ENCODE assay signal across 28 cellular contexts in the genomic region with DNA sequence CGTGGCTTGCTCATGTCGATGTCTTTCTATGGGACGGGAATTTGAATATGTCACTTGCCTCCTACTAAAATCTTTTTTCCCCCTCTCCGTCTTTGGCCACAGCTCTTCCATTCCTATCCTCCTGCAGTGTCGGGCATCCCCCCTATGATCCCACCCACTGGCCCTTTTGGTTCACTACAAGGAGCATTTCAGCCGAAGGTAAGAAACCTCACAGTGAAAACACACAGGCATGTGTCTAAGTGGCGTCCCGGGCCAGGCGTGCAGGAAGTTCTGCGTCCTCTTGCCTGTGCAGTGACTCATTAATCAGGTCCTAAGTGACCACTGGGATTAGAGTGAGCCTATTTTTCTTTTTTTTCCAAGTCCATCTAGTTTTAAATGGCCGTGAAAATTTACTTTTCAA.
"Had no signal": no experiment of that assay in that cellular context is flagged by ENCODE, and none has a peak within 500 bp of the region (broad histone marks: within the 10 kb centered on the region; RNA-seq: fewer than 3 reads in every experiment).

No MANE protein-coding gene starts in this region.

- H3K4me1 ChIP-seq: heart right ventricle, left ventricle myocardium inferior, lower lobe of right lung, pancreas, psoas muscle, spleen, transverse colon had no signal

- DNase-seq: cerebellar nuclear complex; heart right ventricle; hypothalamus; immature natural killer cell; kidney; left cardiac atrium; left ventricle myocardium inferior; lower lobe of right lung; midbrain; occipital lobe; pancreas; psoas muscle; retina; spleen; stimulated activated CD4-positive, alpha-beta T cell treated with anti-CD3 and anti-CD28 coated beads, Interleukin-15, amount 100 ng/mL, for 24 hours; stimulated activated CD4-positive, alpha-beta T cell treated with anti-CD3 and anti-CD28 coated beads, Interleukin-1b, Interleukin-23, amount 100 ng/mL, for 48 hours; stimulated activated CD4-positive, alpha-beta T cell treated with anti-CD3 and anti-CD28 coated beads, Interleukin-4, amount 100 ng/mL, for 24 hours; stimulated activated naive B cell treated with anti-CD40 and anti-IgM and Interleukin-4, amounts not matched to agents 10 μg/mL and 1 μg/mL and 100 μg/mL, for 72 hours; stimulated activated naive CD8-positive, alpha-beta T cell treated with anti-CD3 and anti-CD28 coated beads, Interleukin-15, amount 100 ng/mL, for 72 hours; transverse colon had no signal

- H3K36me3 ChIP-seq: pancreas had no signal

- H3K4me3 Mint-ChIP-seq: dendritic cell treated with granulocyte-macrophage colony-stimulating factor and Interleukin-4, amounts not matched to agents 40 ng/mL and 50 ng/mL, for 4 days; immature natural killer cell; memory B cell; natural killer cell treated with Interleukin-12 subunit alpha and Interleukin-12 subunit beta and Interleukin-15 and Interleukin-18, amount 100 ng/mL, for 72 hours; stimulated activated naive B cell treated with anti-CD40 and anti-IgM and Interleukin-4, amounts not matched to agents 10 μg/mL and 1 μg/mL and 100 μg/mL, for 72 hours; stimulated activated naive CD8-positive, alpha-beta T cell treated with anti-CD3 and anti-CD28 coated beads, Interleukin-15, amount 100 ng/mL, for 72 hours had no signal

- H3K27me3 Mint-ChIP-seq: dendritic cell treated with granulocyte-macrophage colony-stimulating factor and Interleukin-4, amounts not matched to agents 40 ng/mL and 50 ng/mL, for 4 days; memory B cell; natural killer cell treated with Interleukin-12 subunit alpha and Interleukin-12 subunit beta and Interleukin-15 and Interleukin-18, amount 100 ng/mL, for 72 hours; stimulated activated naive B cell treated with anti-CD40 and anti-IgM and Interleukin-4, amounts not matched to agents 10 μg/mL and 1 μg/mL and 100 μg/mL, for 72 hours had no signal

- H3K9me3 Mint-ChIP-seq: dendritic cell treated with granulocyte-macrophage colony-stimulating factor and Interleukin-4, amounts not matched to agents 40 ng/mL and 50 ng/mL, for 4 days; immature natural killer cell; memory B cell; natural killer cell treated with Interleukin-12 subunit alpha and Interleukin-12 subunit beta and Interleukin-15 and Interleukin-18, amount 100 ng/mL, for 72 hours; stimulated activated naive B cell treated with anti-CD40 and anti-IgM and Interleukin-4, amounts not matched to agents 10 μg/mL and 1 μg/mL and 100 μg/mL, for 72 hours; stimulated activated naive CD8-positive, alpha-beta T cell treated with anti-CD3 and anti-CD28 coated beads, Interleukin-15, amount 100 ng/mL, for 72 hours had no signal

- H3K9me3 ChIP-seq: heart right ventricle, left ventricle myocardium inferior, lower lobe of right lung, pancreas, psoas muscle, spleen, thoracic aorta, transverse colon had no signal

- ATAC-seq: heart right ventricle; left cardiac atrium; lower lobe of right lung; natural killer cell treated with Interleukin-12 subunit alpha and Interleukin-12 subunit beta and Interleukin-15 and Interleukin-18, amount 100 ng/mL, for 72 hours; pancreas; psoas muscle; sciatic nerve; stimulated activated naive B cell treated with anti-CD40 and anti-IgM and Interleukin-4, amounts not matched to agents 10 μg/mL and 1 μg/mL and 100 μg/mL, for 72 hours; stimulated activated naive CD8-positive, alpha-beta T cell treated with anti-CD3 and anti-CD28 coated beads, Interleukin-15, amount 100 ng/mL, for 72 hours had no signal

- H3K27me3 ChIP-seq: heart right ventricle, pancreas, spleen, transverse colon had no signal

- H3K4me3 ChIP-seq: heart right ventricle, left ventricle myocardium inferior, lower lobe of right lung, pancreas, psoas muscle, spleen, thoracic aorta, transverse colon had no signal

- FAIRE-seq: colon, endothelial cell of umbilical vein, frontal cortex, kidney, pancreas had no signal

- H3K4me1 Mint-ChIP-seq: stimulated activated naive B cell treated with anti-CD40 and anti-IgM and Interleukin-4, amounts not matched to agents 10 μg/mL and 1 μg/mL and 100 μg/mL, for 72 hours had no signal

- H3K27ac ChIP-seq: heart right ventricle, left ventricle myocardium inferior, lower lobe of right lung, pancreas, psoas muscle, spleen, thoracic aorta, transverse colon had no signal

- H3K27ac Mint-ChIP-seq: dendritic cell treated with granulocyte-macrophage colony-stimulating factor and Interleukin-4, amounts not matched to agents 40 ng/mL and 50 ng/mL, for 4 days; memory B cell; natural killer cell treated with Interleukin-12 subunit alpha and Interleukin-12 subunit beta and Interleukin-15 and Interleukin-18, amount 100 ng/mL, for 72 hours; stimulated activated naive B cell treated with anti-CD40 and anti-IgM and Interleukin-4, amounts not matched to agents 10 μg/mL and 1 μg/mL and 100 μg/mL, for 72 hours; stimulated activated naive CD8-positive, alpha-beta T cell treated with anti-CD3 and anti-CD28 coated beads, Interleukin-15, amount 100 ng/mL, for 72 hours had no signal
